10 cellular contexts compared by ENCODE assay signal in genomic region chr19:3370728-3371591, GRCh38. TPM values are rescaled to one million over a fixed set of nuclear protein-coding genes. Genes with fewer than 3 reads are reported as not detected.
DNase-seq lines count a peak whose midpoint lies in the region; ATAC-seq, FAIRE-seq and TF ChIP-seq lines count a peak whose summit lies in the region.
"Had no signal": no experiment of that assay in that cellular context is flagged by ENCODE, and none has a peak within 500 bp of the region (broad histone marks: within the 10 kb centered on the region; RNA-seq: fewer than 3 reads in every experiment).

No MANE protein-coding gene starts in this region.

- H3K56ac ChIP-seq in H1 (replicated peaks; ENCODE audit: insufficient read length, low read depth, low read length): no peak overlapping the region

- H2AK5ac ChIP-seq in H1 (ENCODE audit: low read depth, low read length): peak overlapping the region; percentile 97; the same call in 1 of the 2 replicates

- H3K18ac ChIP-seq in H1 (ENCODE audit: extremely low read depth, low read length): no peak overlapping the region; the same call in 1 of the 2 replicates

- no peak overlapping the region for H3K14ac ChIP-seq in H1 (ENCODE audit: insufficient read length)

- in situ Hi-C loops in mammary epithelial cell (cut with MboI; ENCODE audit: low sequenced_read_pairs in 2 of 2): no loop called here

- peak overlapping the region; percentile 95 for H3K4ac ChIP-seq in H1 (replicated peaks; ENCODE audit: insufficient read length, low read depth, low read length)

- H3K9me3 Mint-ChIP-seq in MCF 10A (ENCODE audit: unreplicated experiment): no peaks in the 10 kb centered on the region
- no peaks in the 10 kb centered on the region for H3K9me3 Mint-ChIP-seq in natural killer cell

- TF ChIP-seq CTCF in MCF 10A (IDR thresholded peaks at IDR 0.05; ENCODE audit: unreplicated experiment): no peak
- TF ChIP-seq CTCF in mammary epithelial cell (conservative IDR thresholded peaks at IDR 0.05 in 1 of 2, IDR thresholded peaks at IDR 0.05 in 1 of 2; ENCODE audit: extremely low read depth in 1 of 2, insufficient read depth in 1 of 2, low read depth in 1 of 2, low read length in 2 of 2): no peak
- TF ChIP-seq CTCF in H1 (IDR thresholded peaks at IDR 0.05; ENCODE audit: control extremely low read depth in 1 of 3, insufficient read depth in 1 of 3, low read depth in 1 of 3, low read length in 3 of 3): no peak
- TF ChIP-seq CTCF in natural killer cell (IDR thresholded peaks at IDR 0.05): no peak
- no peak for TF ChIP-seq CTCF in upper lobe of right lung (IDR thresholded peaks at IDR 0.05)

- H2BK15ac ChIP-seq in H1 (ENCODE audit: low read length): peak overlapping the region; percentile 83; the same call in 1 of the 2 replicates

- H2AFZ ChIP-seq in mammary epithelial cell (ENCODE audit: low read depth, low read length) (no peak overlapping the region), H1 (ENCODE audit: low read length) (no peak overlapping the region)

- H3K27me3 ChIP-seq in mammary epithelial cell (ENCODE audit: insufficient read depth, low read length) (no peaks in the 10 kb centered on the region), H1 (replicated peaks in 1 of 4; ENCODE audit: control insufficient read depth in 3 of 4, extremely low read depth in 1 of 4, insufficient read depth in 3 of 4, low read length in 3 of 4) (peaks cover 55 to 91% (median 80%) of the 10 kb centered on the region in 4 experiments), upper lobe of right lung (no peaks in the 10 kb centered on the region)

- H2BK120ac ChIP-seq in H1 (replicated peaks; ENCODE audit: low read depth, low read length): no peak overlapping the region

- H3K4me2 ChIP-seq in mammary epithelial cell (ENCODE audit: insufficient read depth, low read depth, low read length): no peak overlapping the region
- peak overlapping the region; percentile 57 to 64 for H3K4me2 ChIP-seq in H1 (ENCODE audit: insufficient read depth in 1 of 2, low read depth in 2 of 2, low read length in 2 of 2)

- H3K4me3 Mint-ChIP-seq in MCF 10A (ENCODE audit: unreplicated experiment) (peak overlapping the region; percentile 81), natural killer cell (peak overlapping the region; percentile 45)

- H3K36me3 Mint-ChIP-seq in MCF 10A (ENCODE audit: insufficient read depth, unreplicated experiment): peaks cover 40% of the 10 kb centered on the region
- H3K36me3 Mint-ChIP-seq in natural killer cell: no peaks in the 10 kb centered on the region

- H4K20me1 ChIP-seq in mammary epithelial cell (ENCODE audit: insufficient read depth, low read length) (no peaks in the 10 kb centered on the region), H1 (replicated peaks in 1 of 2; ENCODE audit: control insufficient read depth in 1 of 2, insufficient read depth in 2 of 2, low read length in 2 of 2) (peaks cover 1 to 13% of the 10 kb centered on the region in 2 experiments)

- H2BK12ac ChIP-seq in H1 (ENCODE audit: low read depth, low read length): peak overlapping the region; percentile 92; the same call in 1 of the 2 replicates

- no peak overlapping the region for H2BK5ac ChIP-seq in H1 (ENCODE audit: low read depth, low read length)

- H2BK20ac ChIP-seq in H1 (ENCODE audit: low read length): peak overlapping the region; percentile 87; the same call in 1 of the 2 replicates

- intact Hi-C loops in MCF 10A (cut with micrococcal nuclease) (no loop called here), mammary epithelial cell (cut with micrococcal nuclease) (no loop called here), natural killer cell (cut with micrococcal nuclease) (no loop called here), upper lobe of right lung (cut with DNase I) (no loop called here)

- H3K27me3 Mint-ChIP-seq in MCF 10A (ENCODE audit: insufficient read depth, unreplicated experiment) (no peaks in the 10 kb centered on the region), natural killer cell (ENCODE audit: low read depth in 2 of 2) (peaks cover 0 to 15% of the 10 kb centered on the region in 2 donors)

- DNase-seq in MCF 10A (ENCODE audit: unreplicated experiment) (no peak), mammary epithelial cell (no peak), H1 (ENCODE audit: low read depth in 1 of 2, low spot score in 2 of 2) (no peak), natural killer cell (no peak), upper lobe of right lung (no peak), dermis blood vessel endothelial cell (no peak)
- DNase-seq in activated CD4-positive, alpha-beta T cell treated with anti-CD3 and anti-CD28 coated beads, Interleukin-2, amount 50 U/mL, for 4 hours: no peak
- no peak for DNase-seq in activated naive CD4-positive, alpha-beta T cell (lab: John Stamatoyannopoulos, UW)
- DNase-seq: ACHN; stimulated activated CD4-positive, alpha-beta T cell treated with anti-CD3 and anti-CD28 coated beads, Interleukin-4, amount 100 ng/mL, for 4 hours had no signal

- H3K4me1 Mint-ChIP-seq in MCF 10A (ENCODE audit: insufficient read depth, unreplicated experiment) (peaks cover 52% of the 10 kb centered on the region), natural killer cell (peaks cover 5 to 40% of the 10 kb centered on the region in 2 donors)

- no peak for TF ChIP-seq POLR2A in H1 (IDR thresholded peaks at IDR 0.05; ENCODE audit: control extremely low read depth in 1 of 2, low read depth in 2 of 2, low read length in 2 of 2)

- BruUV-seq in MCF 10A (replicated peaks; lab: Mats Ljungman, UMichigan): no TSS peak
- no TSS peak for BruUV-seq in mammary epithelial cell (replicated peaks; lab: Mats Ljungman, UMichigan)

- H3K36me3 ChIP-seq in mammary epithelial cell (ENCODE audit: insufficient read depth, low read length): no peaks in the 10 kb centered on the region
- H3K36me3 ChIP-seq in H1 (ENCODE audit: control insufficient read depth in 2 of 4, insufficient read depth in 4 of 4, low read length in 3 of 4): no peaks in the 10 kb centered on the region
- H3K36me3 ChIP-seq in upper lobe of right lung: no peaks in the 10 kb centered on the region

- no peak for TF ChIP-seq EP300 in H1 (IDR thresholded peaks at IDR 0.05; ENCODE audit: borderline replicate concordance in 1 of 2, low read depth in 2 of 2, low read length in 2 of 2)

- H3K4me3 ChIP-seq in mammary epithelial cell (replicated peaks in 1 of 3; ENCODE audit: insufficient read depth in 1 of 3, low read depth in 2 of 3, low read length in 3 of 3) (no peak overlapping the region), H1 (ENCODE audit: extremely low read depth in 1 of 4, insufficient read depth in 2 of 4, low read depth in 3 of 4, low read length in 4 of 4) (peak overlapping the region in 1 of 4 experiments; percentile 57; a peak in 2 of 8 replicates), upper lobe of right lung (no peak overlapping the region)

- CTCF ChIA-PET in MCF 10A (lab: Yijun Ruan, JAX) (interaction anchor here (0.5 to 0.9 kb wide), 3 partner anchors 49 to 267 kb away, joined by 3 to 5 read pairs (median 3); no protein-coding TSS in a partner anchor), mammary epithelial cell (lab: Charles Lee; ENCODE audit: low non-redundant PET) (no interaction called here), H1 (lab: Charles Lee; ENCODE audit: partially characterized antibody) (interaction anchor here (0.7 to 2.1 kb wide), 6 partner anchors 15 to 100 kb away, joined by 3 to 8 read pairs (median 4); no protein-coding TSS in a partner anchor)

- no peak for FAIRE-seq in H1 (lab: Jason Lieb, UNC)

- H3K9me3 ChIP-seq in mammary epithelial cell (replicated peaks; ENCODE audit: insufficient read depth, low read length) (no peaks in the 10 kb centered on the region), H1 (ENCODE audit: insufficient read depth in 2 of 2, low read depth in 1 of 2, low read length in 1 of 2) (no peaks in the 10 kb centered on the region; a peak in 1 of 4 replicates), upper lobe of right lung (no peaks in the 10 kb centered on the region)

- no peaks in the 10 kb centered on the region for H3K79me1 ChIP-seq in H1 (ENCODE audit: low read depth, low read length)

- peak overlapping the region; percentile 86 for H4K91ac ChIP-seq in H1 (replicated peaks; ENCODE audit: insufficient read length, low read length)

- H3K27ac Mint-ChIP-seq in MCF 10A (ENCODE audit: low read depth, unreplicated experiment) (peak overlapping the region; percentile 78), natural killer cell (peak overlapping the region in 1 of 2 donors; percentile 5)

- POLR2A ChIA-PET in MCF 10A (lab: Yijun Ruan, JAX): interaction anchor here (1.6 kb wide), 1 partner anchor 9 kb away, joined by 5 read pairs; no protein-coding TSS in a partner anchor
- POLR2A ChIA-PET in H1 (lab: Charles Lee; ENCODE audit: partially characterized antibody): interaction anchor here (0.7 to 1.3 kb wide), 2 partner anchors 9 to 895 kb away, joined by 3 to 9 read pairs; partner anchors contain the start of gene GADD45B

- no peak overlapping the region for H3K9ac ChIP-seq in mammary epithelial cell (ENCODE audit: insufficient read depth, low read length)
- H3K9ac ChIP-seq in H1 (replicated peaks in 1 of 4; ENCODE audit: extremely low read depth in 1 of 4, low read depth in 3 of 4, low read length in 3 of 4): no peak overlapping the region; a peak in 1 of 7 replicates

- peaks cover 95% of the 10 kb centered on the region for H3K79me2 ChIP-seq in mammary epithelial cell (ENCODE audit: insufficient read depth, low read length)
- no peaks in the 10 kb centered on the region for H3K79me2 ChIP-seq in H1 (ENCODE audit: control insufficient read depth in 1 of 2, insufficient read depth in 2 of 2, low read length in 2 of 2)

- 81% methylated on average over 24 of the region's 25 CpGs for WGBS in mammary epithelial cell (ENCODE audit: low coverage, missing lambda C conversion rate)
- WGBS in H1 (ENCODE audit: extremely low coverage in 1 of 2, insufficient coverage in 1 of 2, insufficient read length in 1 of 2, insufficient replicate concordance in 2 of 2, low coverage in 1 of 2, low lambda C conversion rate in 2 of 2, missing lambda C conversion rate in 1 of 2), 2 experiments: 32% methylated on average over 25 of the region's 25 CpGs; no CpG with 5 or more reads in 1 of the 2 experiments

- peaks cover 46% of the 10 kb centered on the region for H3K4me1 ChIP-seq in mammary epithelial cell (ENCODE audit: insufficient read depth, low read length)
- H3K4me1 ChIP-seq in H1 (replicated peaks in 1 of 4; ENCODE audit: control insufficient read depth in 3 of 4, insufficient read depth in 4 of 4, low read length in 3 of 4): peaks cover 5 to 25% (median 10%) of the 10 kb centered on the region in 4 experiments; a peak in 6 of 7 replicates
- H3K4me1 ChIP-seq in upper lobe of right lung: peaks cover 34% of the 10 kb centered on the region

- H3K23ac ChIP-seq in H1 (ENCODE audit: insufficient read length): peak overlapping the region; percentile 96

- dilution Hi-C loops in mammary epithelial cell (cut with HindIII; ENCODE audit: low sequenced_read_pairs): no loop called here

- no peak overlapping the region for H3K27ac ChIP-seq in mammary epithelial cell (ENCODE audit: insufficient read depth, low read depth, low read length)
- no peak overlapping the region for H3K27ac ChIP-seq in H1 (ENCODE audit: low read depth, low read length)
- H3K27ac ChIP-seq in upper lobe of right lung: peak overlapping the region; percentile 93

- peaks cover 8% of the 10 kb centered on the region; the same call in 1 of the 2 replicates for H3K23me2 ChIP-seq in H1 (ENCODE audit: low read depth, low read length)

- no peak for ATAC-seq in natural killer cell
- ATAC-seq in upper lobe of right lung: no peak

- no peak for TF ChIP-seq RAD21 in H1 (IDR thresholded peaks at IDR 0.05 in 1 of 2, conservative IDR thresholded peaks at IDR 0.05 in 1 of 2; ENCODE audit: low read depth in 2 of 2, low read length in 2 of 2)

- H4K5ac ChIP-seq in H1 (ENCODE audit: insufficient read length, low read depth, low read length): no peak overlapping the region

- peak overlapping the region; percentile 43; the same call in 1 of the 2 replicates for H4K8ac ChIP-seq in H1 (ENCODE audit: extremely low read depth, insufficient read depth, low read length)

RNA-seq across cellular contexts. Expression of gene NFIC, which starts 4.6 kb away (rescaled TPM):
- 83.4 and 85.5 TPM in 2 replicates for total RNA-seq in MCF 10A (2022)
- 10 to 100 TPM; 43.7 to 77.5 TPM for total RNA-seq in mammary epithelial cell
- 8.9 TPM for polyA plus RNA-seq in mammary epithelial cell
- 43.2 TPM for polyA minus RNA-seq in mammary epithelial cell
- total RNA-seq in H1 (2021; fragmentation: NEBNext Ultra II Directional; extraction: Animal tissue kit (Norgen Biotek cat#: 25700)): 2.6 and 3.2 TPM in 2 replicates
- 0.56 and 0.82 TPM in 2 replicates for polyA plus RNA-seq in H1 (2011; rRNA removed)
- polyA plus RNA-seq in H1 (2011; cell fraction: cytosol; rRNA removed): 0.35 TPM
- 0.88 TPM for polyA plus RNA-seq in H1 (2011; cell fraction: nucleus; rRNA removed)
- polyA plus RNA-seq in H1 (2012, experiment 1 of 2): 2.1 to 4.3 TPM (median 3.5 TPM) in 4 replicates
- polyA plus RNA-seq in H1 (2012, experiment 2 of 2): 2.9 TPM
- polyA plus RNA-seq in H1 (2013, experiment 1 of 2): 6.0 TPM
- polyA plus RNA-seq in H1 (2013, experiment 2 of 2): 5.3 TPM
- 0.34 and 0.41 TPM in 2 replicates for polyA minus RNA-seq in H1 (2011; rRNA and poly(A)+ RNA removed)
- polyA minus RNA-seq in H1 (2011; cell fraction: cytosol; rRNA and poly(A)+ RNA removed): 1.2 TPM
- polyA minus RNA-seq in H1 (2011; cell fraction: nucleus; rRNA and poly(A)+ RNA removed): 1.6 TPM
- 10 to 100 TPM; 18.5 to 22.2 (median 20.6) TPM for total RNA-seq in natural killer cell
- 150 TPM for total RNA-seq in upper lobe of right lung
- 33.0 and 59.0 TPM in 2 replicates for total RNA-seq in dermis blood vessel endothelial cell
